1 cellular context compared by ENCODE assay signal in genomic region chr12:55996715-55997534, GRCh38.
TF ChIP-seq lines count a peak whose summit lies in the region.

TSS of gene SUOX (plus strand) at chr12:55997276. CDS start at chr12:56002222, 4,946 bp downstream.

TF ChIP-seq in HepG2, 621 proteins besides CTCF, POLR2A, EP300 and RAD21 (continued from another document):
- no peak for TF ChIP-seq BCLAF1 (IDR thresholded peaks at IDR 0.05)
- TF ChIP-seq ZNF761 (CRISPR knock-in tag; conservative IDR thresholded peaks at IDR 0.05): no peak
- TF ChIP-seq ZNF326 (CRISPR knock-in tag; IDR thresholded peaks at IDR 0.05; ENCODE audit: borderline replicate concordance): no peak
- no peak for TF ChIP-seq ZNF530 (CRISPR knock-in tag; IDR thresholded peaks at IDR 0.05; ENCODE audit: low read depth)
- TF ChIP-seq MAF1 (CRISPR knock-in tag; IDR thresholded peaks at IDR 0.05; ENCODE audit: borderline replicate concordance): 0 out of 2 replicates have a peak, but pooled peaks have one; percentile 63
- no peak for TF ChIP-seq RNF2 (conservative IDR thresholded peaks at IDR 0.05; ENCODE audit: low read depth)
- no peak for TF ChIP-seq MEIS2 (CRISPR knock-in tag; IDR thresholded peaks at IDR 0.05)
- TF ChIP-seq SIN3B (IDR thresholded peaks at IDR 0.05; ENCODE audit: low read length): peak; percentile 4; the same call in 1 of the 2 replicates
- peak in 1 of 2 experiments; percentile 41; a peak in 1 of 4 replicates for TF ChIP-seq ATF4 (CRISPR knock-in tag; IDR thresholded peaks at IDR 0.05)
- no peak for TF ChIP-seq ZNF225 (CRISPR knock-in tag; IDR thresholded peaks at IDR 0.05)
TF ChIP-seq in HepG2: peak in this region for 201.
